11 cellular contexts compared by ENCODE assay signal in genomic region chr13:106100261-106100919, GRCh38.
A peak's percentile ranks its signal among the peaks of the same experiment; 100 is the strongest.
DNase-seq lines count a peak whose midpoint lies in the region; ATAC-seq, FAIRE-seq and TF ChIP-seq lines count a peak whose summit lies in the region.
"Had no signal": no experiment of that assay in that cellular context is flagged by ENCODE, and none has a peak within 500 bp of the region (broad histone marks: within the 10 kb centered on the region; RNA-seq: fewer than 3 reads in every experiment).

No MANE protein-coding gene starts in this region.

- DNase-seq in M059J (ENCODE audit: low read depth) (peak; percentile 56), endothelial cell (ENCODE audit: low spot score) (peak; percentile 9), pancreas (no peak), glutamatergic neuron (no peak), HTR-8/SVneo (ENCODE audit: insufficient read length, low spot score) (no peak)
- DNase-seq in activated CD4-positive, alpha-beta T cell treated with anti-CD3 and anti-CD28 coated beads, Interleukin-2, amount 10 ng/mL, durations not matched to agents 24 days and 14 days, result no peak
- DNase-seq: activated T-cell treated with anti-CD3 and anti-CD28 coated beads, Interleukin-2, amount 50 U/mL, for 1 hour; naive B cell; SIG-M5 had no signal

- ATAC-seq in GM21447 (IDR thresholded peaks at IDR 0.05; ENCODE audit: unreplicated experiment) (peak; percentile 55), pancreas (peak in 3 of 4 donors; percentile 39 to 66 (median 47)), HG03280 (IDR thresholded peaks at IDR 0.05; ENCODE audit: unreplicated experiment) (no peak)

- intact Hi-C loops in pancreas (cut with DNase I), result no loop called here
- intact Hi-C loops in activated CD4-positive, alpha-beta T cell treated with anti-CD3 and anti-CD28 coated beads, Interleukin-2, amount 10 ng/mL, durations not matched to agents 24 days and 14 days (cut with micrococcal nuclease), result no loop called here

- H3K27ac Mint-ChIP-seq in endothelial cell (ENCODE audit: unreplicated experiment) (peak overlapping the region; percentile 62), glutamatergic neuron (ENCODE audit: unreplicated experiment) (no peak overlapping the region)
- no peak overlapping the region for H3K27ac Mint-ChIP-seq in activated CD4-positive, alpha-beta T cell treated with anti-CD3 and anti-CD28 coated beads, Interleukin-2, amount 10 ng/mL, durations not matched to agents 24 days and 14 days
- H3K27ac Mint-ChIP-seq: naive B cell had no signal

- no peaks in the 10 kb centered on the region for H3K4me1 ChIP-seq in pancreas

- H3K4me3 ChIP-seq in pancreas, result no peak overlapping the region

- FAIRE-seq in pancreas (lab: Jason Lieb, UNC) (no peak), HTR-8/SVneo (lab: Jason Lieb, UNC) (no peak)

- H3K4me1 Mint-ChIP-seq in endothelial cell (ENCODE audit: unreplicated experiment), result peaks cover 16% of the 10 kb centered on the region
- H3K4me1 Mint-ChIP-seq in glutamatergic neuron (ENCODE audit: low read depth, unreplicated experiment), result no peaks in the 10 kb centered on the region
- H3K4me1 Mint-ChIP-seq in activated CD4-positive, alpha-beta T cell treated with anti-CD3 and anti-CD28 coated beads, Interleukin-2, amount 10 ng/mL, durations not matched to agents 24 days and 14 days, result no peaks in the 10 kb centered on the region
- H3K4me1 Mint-ChIP-seq: naive B cell had no signal

- H3K27ac ChIP-seq in pancreas, result no peak overlapping the region

- H3K36me3 Mint-ChIP-seq in endothelial cell (ENCODE audit: low read depth, unreplicated experiment) (no peaks in the 10 kb centered on the region), glutamatergic neuron (ENCODE audit: unreplicated experiment) (no peaks in the 10 kb centered on the region)
- no peaks in the 10 kb centered on the region for H3K36me3 Mint-ChIP-seq in activated CD4-positive, alpha-beta T cell treated with anti-CD3 and anti-CD28 coated beads, Interleukin-2, amount 10 ng/mL, durations not matched to agents 24 days and 14 days (ENCODE audit: low read depth)
- H3K36me3 Mint-ChIP-seq: naive B cell had no signal

- H3K4me3 Mint-ChIP-seq in endothelial cell (ENCODE audit: unreplicated experiment), result no peak overlapping the region
- H3K4me3 Mint-ChIP-seq in glutamatergic neuron (ENCODE audit: unreplicated experiment), result no peak overlapping the region
- H3K4me3 Mint-ChIP-seq in activated CD4-positive, alpha-beta T cell treated with anti-CD3 and anti-CD28 coated beads, Interleukin-2, amount 10 ng/mL, durations not matched to agents 24 days and 14 days, result no peak overlapping the region
- H3K4me3 Mint-ChIP-seq: naive B cell had no signal

- no peak for TF ChIP-seq CTCF in endothelial cell (IDR thresholded peaks at IDR 0.05; ENCODE audit: unreplicated experiment)
- no peak for TF ChIP-seq CTCF in pancreas (IDR thresholded peaks at IDR 0.05)
- no peak for TF ChIP-seq CTCF in glutamatergic neuron (IDR thresholded peaks at IDR 0.05; ENCODE audit: partially characterized antibody, unreplicated experiment)

- H3K27me3 ChIP-seq in pancreas, result no peaks in the 10 kb centered on the region

- H3K36me3 ChIP-seq in pancreas, result no peaks in the 10 kb centered on the region

- H3K9me3 Mint-ChIP-seq in endothelial cell (ENCODE audit: unreplicated experiment), result no peaks in the 10 kb centered on the region
- no peaks in the 10 kb centered on the region for H3K9me3 Mint-ChIP-seq in glutamatergic neuron (ENCODE audit: unreplicated experiment)
- H3K9me3 Mint-ChIP-seq in activated CD4-positive, alpha-beta T cell treated with anti-CD3 and anti-CD28 coated beads, Interleukin-2, amount 10 ng/mL, durations not matched to agents 24 days and 14 days, result no peaks in the 10 kb centered on the region

- 64 to 67% methylated on average over 7 of the region's 7 CpGs for WGBS in pancreas, 2 donors

- H3K9me3 ChIP-seq in pancreas, result no peaks in the 10 kb centered on the region

- H3K27me3 Mint-ChIP-seq in endothelial cell (ENCODE audit: unreplicated experiment), result peaks cover 2% of the 10 kb centered on the region
- no peaks in the 10 kb centered on the region for H3K27me3 Mint-ChIP-seq in glutamatergic neuron (ENCODE audit: unreplicated experiment)
- H3K27me3 Mint-ChIP-seq in activated CD4-positive, alpha-beta T cell treated with anti-CD3 and anti-CD28 coated beads, Interleukin-2, amount 10 ng/mL, durations not matched to agents 24 days and 14 days, result no peaks in the 10 kb centered on the region

Comparison
In these comparisons a context has a peak if more than half of its experiments do, and no peak if none do; other contexts are left out.
1. DNase-seq: peak in M059J (single experiment) and endothelial cell (single experiment); none in pancreas (0 of 6), glutamatergic neuron (single experiment), activated CD4-positive, alpha-beta T cell treated with anti-CD3 and anti-CD28 coated beads, Interleukin-2, amount 10 ng/mL, durations not matched to agents 24 days and 14 days (single experiment) and HTR-8/SVneo (single experiment).